In the genomic region with DNA sequence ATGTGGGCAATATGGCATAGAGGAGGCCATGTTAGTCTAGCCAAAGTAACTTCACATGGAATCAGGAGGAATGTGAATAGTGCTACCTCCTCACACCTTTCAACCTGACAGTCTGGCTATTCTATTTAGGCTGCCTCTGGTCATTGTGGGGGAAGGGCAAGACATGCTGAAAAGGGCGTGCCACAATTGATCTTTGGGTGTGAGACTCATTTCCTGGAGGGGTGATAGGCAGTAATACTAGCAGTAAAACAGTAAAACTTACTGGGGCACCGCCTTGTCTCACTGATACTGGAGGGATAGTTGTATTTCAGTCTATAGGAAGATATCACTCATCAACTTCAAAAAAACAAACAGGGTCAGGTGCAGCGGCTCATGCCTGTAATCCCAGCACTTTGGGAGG, we compare ENCODE assay signal across 27 cellular contexts.
"Had no signal": no experiment of that assay in that cellular context is flagged by ENCODE, and none has a peak within 500 bp of the region (broad histone marks: within the 10 kb centered on the region; RNA-seq: fewer than 3 reads in every experiment).

No MANE protein-coding gene starts in this region.

- H3K4me3 ChIP-seq: body of pancreas, cardiac muscle cell, heart right ventricle, pancreas, psoas muscle, stomach, thyroid gland had no signal

- DNase-seq: activated CD4-positive, alpha-beta T cell treated with anti-CD3 and anti-CD28 coated beads for 36 hours; activated CD4-positive, CD25-positive, alpha-beta regulatory T cell; activated CD8-positive, alpha-beta memory T cell treated with anti-CD3 and anti-CD28 coated beads, Interleukin-2, amount 10 ng/mL, durations not matched to agents 7 days and 5 days; activated CD8-positive, alpha-beta T cell treated with anti-CD3 and anti-CD28 coated beads, Interleukin-2, amount 10 ng/mL, durations not matched to agents 7 days and 5 days; activated naive CD4-positive, alpha-beta T cell; activated T-cell treated with anti-CD3 and anti-CD28 coated beads, Interleukin-2, amount 50 U/mL, for 48 hours; aorta; body of pancreas; cerebellar nuclear complex; cortex of kidney; endodermal cell; foreskin fibroblast; heart right ventricle; left ventricle myocardium superior; naive thymus-derived CD4-positive, alpha-beta T cell; nucleus accumbens; pancreas; psoas muscle; stimulated activated CD4-positive, alpha-beta T cell treated with anti-CD3 and anti-CD28 coated beads, Interleukin-15, amount 100 ng/mL, for 24 hours; stimulated activated CD4-positive, alpha-beta T cell treated with anti-CD3 and anti-CD28 coated beads, Interleukin-2, amount 100 ng/mL, for 24 hours; stimulated activated naive B cell treated with anti-CD40 and anti-IgM and Interleukin-4, amounts not matched to agents 10 μg/mL and 1 μg/mL and 100 μg/mL, for 72 hours; stomach; T-helper 9 cell; thyroid gland had no signal

- H3K4me1 ChIP-seq: psoas muscle, stomach, thyroid gland had no signal

- H3K36me3 ChIP-seq: cardiac muscle cell, heart right ventricle, pancreas, stomach, thyroid gland had no signal

- ATAC-seq: activated CD4-positive, alpha-beta T cell treated with anti-CD3 and anti-CD28 coated beads for 36 hours; activated CD8-positive, alpha-beta memory T cell treated with anti-CD3 and anti-CD28 coated beads, Interleukin-2, amount 10 ng/mL, durations not matched to agents 7 days and 5 days; activated CD8-positive, alpha-beta T cell treated with anti-CD3 and anti-CD28 coated beads, Interleukin-2, amount 10 ng/mL, durations not matched to agents 7 days and 5 days; body of pancreas; esophagus mucosa; heart right ventricle; left ventricle myocardium superior; naive thymus-derived CD4-positive, alpha-beta T cell; pancreas; psoas muscle; stimulated activated naive B cell treated with anti-CD40 and anti-IgM and Interleukin-4, amounts not matched to agents 10 μg/mL and 1 μg/mL and 100 μg/mL, for 72 hours had no signal

- FAIRE-seq: islet of Langerhans, pancreas had no signal

- H3K9me3 ChIP-seq: body of pancreas, pancreas, psoas muscle, thyroid gland had no signal

- H3K27me3 ChIP-seq: body of pancreas, cardiac muscle cell, heart right ventricle, pancreas, stomach, thyroid gland had no signal

- H3K27ac ChIP-seq: body of pancreas, cardiac muscle cell, heart right ventricle, pancreas, psoas muscle, stomach, thyroid gland had no signal
